ENCODE assay signal across 34 cellular contexts in the genomic region with DNA sequence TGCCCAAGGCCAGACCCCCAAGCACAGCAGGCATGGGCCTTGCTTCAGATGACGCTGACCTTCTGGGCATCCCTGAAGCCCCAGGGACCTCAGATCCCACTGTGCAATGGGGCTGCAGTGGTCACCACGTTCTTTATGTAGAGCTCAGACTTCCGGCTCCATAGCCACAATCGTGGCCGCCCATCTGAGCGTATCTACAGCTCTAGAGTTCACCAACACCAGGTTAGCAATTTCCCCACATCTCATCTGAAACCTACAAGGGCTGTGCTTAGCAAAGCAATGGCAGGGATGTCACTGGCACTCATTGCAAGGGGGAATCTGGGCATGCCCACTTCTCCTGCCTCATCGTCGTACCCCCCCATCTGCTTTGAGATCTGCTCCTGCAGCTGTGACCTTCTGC.
"Had no signal": no experiment of that assay in that cellular context is flagged by ENCODE, and none has a peak within 500 bp of the region (broad histone marks: within the 10 kb centered on the region; RNA-seq: fewer than 3 reads in every experiment).

No MANE protein-coding gene starts in this region.

- H3K36me3 ChIP-seq: adrenal gland, ascending aorta had no signal

- ATAC-seq: activated CD8-positive, alpha-beta T cell treated with anti-CD3 and anti-CD28 coated beads for 36 hours; activated naive CD4-positive, alpha-beta T cell treated with anti-CD3 and anti-CD28 coated beads, Interleukin-2, amount 50 U/mL, for 72 hours; activated T-cell treated with anti-CD3 and anti-CD28 coated beads, Interleukin-2, amount 50 U/mL, for 4 hours; activated T-cell treated with anti-CD3 and anti-CD28 coated beads, Interleukin-2, amount 50 U/mL, for 72 hours; activated T-helper 17 cell treated with anti-CD3 and anti-CD28 coated beads, Interleukin-2, amount 50 U/mL, for 72 hours had no signal

- DNase-seq: activated B cell treated with CpG ODN at 0.5 μM for 24 hours; activated CD4-positive, alpha-beta memory T cell treated with anti-CD3 and anti-CD28 coated beads for 36 hours; activated CD4-positive, alpha-beta T cell treated with anti-CD3 and anti-CD28 coated beads for 4 hours; activated CD4-positive, alpha-beta T cell treated with anti-CD3 and anti-CD28 coated beads, Interleukin-2, amount 10 ng/mL, durations not matched to agents 24 days and 14 days; activated CD4-positive, alpha-beta T cell treated with anti-CD3 and anti-CD28 coated beads, Interleukin-2, amount 50 U/mL, for 1 hour; activated CD4-positive, alpha-beta T cell treated with anti-CD3 and anti-CD28 coated beads, Interleukin-2, amount 50 U/mL, for 4 hours; activated CD4-positive, CD25-positive, alpha-beta regulatory T cell treated with anti-CD3 and anti-CD28 coated beads, Interleukin-2, amount 50 U/mL, for 72 hours; activated CD8-positive, alpha-beta memory T cell treated with anti-CD3 and anti-CD28 coated beads, Interleukin-2, amount 50 U/mL, for 4 hours; activated CD8-positive, alpha-beta T cell treated with anti-CD3 and anti-CD28 coated beads for 36 hours; activated effector memory CD4-positive, alpha-beta T cell treated with anti-CD3 and anti-CD28 coated beads, Interleukin-2, amount 50 U/mL, for 16 hours; activated gamma-delta T cell treated with Interleukin-2 at 50 U/mL for 16 hours; activated naive CD4-positive, alpha-beta T cell; activated naive CD4-positive, alpha-beta T cell treated with anti-CD3 and anti-CD28 coated beads for 36 hours; activated naive CD4-positive, alpha-beta T cell treated with anti-CD3 and anti-CD28 coated beads, Interleukin-2, amount 50 U/mL, for 16 hours; activated naive CD8-positive, alpha-beta T cell treated with anti-CD3 and anti-CD28 coated beads for 36 hours; activated T-cell treated with anti-CD3 and anti-CD28 coated beads for 4 hours; activated T-cell treated with anti-CD3 and anti-CD28 coated beads, Interleukin-2, amount 50 U/mL, for 1 hour; activated T-cell treated with anti-CD3 and anti-CD28 coated beads, Interleukin-2, amount 50 U/mL, for 4 hours; activated T-cell treated with anti-CD3 and anti-CD28 coated beads, Interleukin-2, amount 50 U/mL, for 72 hours; adrenal gland; amniotic stem cell; central memory CD4-positive, alpha-beta T cell; T-helper 1 cell; T-helper 2 cell; T-helper 9 cell had no signal

- FAIRE-seq: TTC549 had no signal

- H3K9me3 Mint-ChIP-seq: activated CD4-positive, alpha-beta memory T cell treated with anti-CD3 and anti-CD28 coated beads for 36 hours; activated CD4-positive, alpha-beta T cell treated with anti-CD3 and anti-CD28 coated beads, Interleukin-2, amount 10 ng/mL, durations not matched to agents 24 days and 14 days; activated CD8-positive, alpha-beta T cell treated with anti-CD3 and anti-CD28 coated beads for 36 hours; activated T-helper 17 cell treated with anti-CD3 and anti-CD28 coated beads, Interleukin-2, amount 50 U/mL, for 72 hours; brain; T-helper 1 cell treated with Interleukin-12 subunit alpha and Interleukin-12 subunit beta and Interleukin-4 antibody, amounts not matched to agents 30 μg/mL and 1 μg/mL, for 36 hours had no signal

- H3K9me3 ChIP-seq: adrenal gland, ascending aorta had no signal

- H3K36me3 Mint-ChIP-seq: activated CD4-positive, alpha-beta memory T cell treated with anti-CD3 and anti-CD28 coated beads for 36 hours; activated naive CD4-positive, alpha-beta T cell treated with anti-CD3 and anti-CD28 coated beads, Interleukin-2, amount 50 U/mL, for 72 hours; activated naive CD8-positive, alpha-beta T cell treated with anti-CD3 and anti-CD28 coated beads for 36 hours; brain had no signal

- H3K27ac ChIP-seq: adrenal gland, ascending aorta, VCaP had no signal

- H3K4me3 ChIP-seq: adrenal gland, ascending aorta had no signal

- H3K4me1 Mint-ChIP-seq: activated B cell treated with CpG ODN at 0.5 μM for 24 hours; activated CD4-positive, alpha-beta T cell treated with anti-CD3 and anti-CD28 coated beads, Interleukin-2, amount 10 ng/mL, durations not matched to agents 24 days and 14 days; activated naive CD8-positive, alpha-beta T cell treated with anti-CD3 and anti-CD28 coated beads for 36 hours; activated T-helper 17 cell treated with anti-CD3 and anti-CD28 coated beads, Interleukin-2, amount 50 U/mL, for 72 hours; brain had no signal

- H3K27ac Mint-ChIP-seq: activated B cell treated with CpG ODN at 0.5 μM for 24 hours; activated CD4-positive, alpha-beta memory T cell treated with anti-CD3 and anti-CD28 coated beads for 36 hours; activated CD4-positive, alpha-beta T cell treated with anti-CD3 and anti-CD28 coated beads, Interleukin-2, amount 10 ng/mL, durations not matched to agents 24 days and 14 days; activated CD8-positive, alpha-beta T cell treated with anti-CD3 and anti-CD28 coated beads for 36 hours; activated naive CD4-positive, alpha-beta T cell treated with anti-CD3 and anti-CD28 coated beads for 36 hours; activated naive CD4-positive, alpha-beta T cell treated with anti-CD3 and anti-CD28 coated beads, Interleukin-2, amount 50 U/mL, for 72 hours; activated naive CD8-positive, alpha-beta T cell treated with anti-CD3 and anti-CD28 coated beads for 36 hours; activated T-cell treated with anti-CD3 and anti-CD28 coated beads, Interleukin-2, amount 50 U/mL, for 72 hours; activated T-helper 1 cell treated with anti-CD3 and anti-CD28 coated beads, Interleukin-12 subunit alpha, Interleukin-12 subunit beta, Interleukin-2, Interleukin-4 antibody, amounts not matched to agents 30 ng/mL and 10 ng/mL and 1 ng/mL, durations not matched to agents 14 hours and 24 hours and 36 hours; activated T-helper 17 cell treated with anti-CD3 and anti-CD28 coated beads, Interleukin-2, amount 50 U/mL, for 72 hours; brain; T-helper 1 cell treated with Interleukin-12 subunit alpha and Interleukin-12 subunit beta and Interleukin-4 antibody, amounts not matched to agents 30 μg/mL and 1 μg/mL, for 36 hours; T-helper 2 cell treated with Interferon-gamma antibody and Interleukin-4, amounts not matched to agents 5 μg/mL and 100 μg/mL, for 36 hours had no signal

- H3K27me3 ChIP-seq: adrenal gland, ascending aorta had no signal

- H3K4me1 ChIP-seq: adrenal gland, ascending aorta had no signal

- H3K4me3 Mint-ChIP-seq: activated B cell treated with CpG ODN at 0.5 μM for 24 hours; activated CD4-positive, alpha-beta memory T cell treated with anti-CD3 and anti-CD28 coated beads for 36 hours; activated CD4-positive, alpha-beta T cell treated with anti-CD3 and anti-CD28 coated beads, Interleukin-2, amount 10 ng/mL, durations not matched to agents 24 days and 14 days; activated CD8-positive, alpha-beta T cell treated with anti-CD3 and anti-CD28 coated beads for 36 hours; activated naive CD4-positive, alpha-beta T cell treated with anti-CD3 and anti-CD28 coated beads for 36 hours; activated naive CD8-positive, alpha-beta T cell treated with anti-CD3 and anti-CD28 coated beads for 36 hours; activated T-cell treated with anti-CD3 and anti-CD28 coated beads, Interleukin-2, amount 50 U/mL, for 4 hours; activated T-cell treated with anti-CD3 and anti-CD28 coated beads, Interleukin-2, amount 50 U/mL, for 72 hours; activated T-helper 1 cell treated with anti-CD3 and anti-CD28 coated beads, Interleukin-12 subunit alpha, Interleukin-12 subunit beta, Interleukin-2, Interleukin-4 antibody, amounts not matched to agents 30 ng/mL and 10 ng/mL and 1 ng/mL, durations not matched to agents 14 hours and 24 hours and 36 hours; activated T-helper 17 cell treated with anti-CD3 and anti-CD28 coated beads, Interleukin-2, amount 50 U/mL, for 72 hours; brain; T-helper 1 cell treated with Interleukin-12 subunit alpha and Interleukin-12 subunit beta and Interleukin-4 antibody, amounts not matched to agents 30 μg/mL and 1 μg/mL, for 36 hours; T-helper 2 cell treated with Interferon-gamma antibody and Interleukin-4, amounts not matched to agents 5 μg/mL and 100 μg/mL, for 36 hours had no signal
